ENCODE assay signal across 16 cellular contexts in genomic region chr4:40844261-40844660, GRCh38.
DNase-seq lines count a peak whose midpoint lies in the region; ATAC-seq, FAIRE-seq and TF ChIP-seq lines count a peak whose summit lies in the region.
"Had no signal": no experiment of that assay in that cellular context is flagged by ENCODE, and none has a peak within 500 bp of the region (broad histone marks: within the 10 kb centered on the region; RNA-seq: fewer than 3 reads in every experiment).

No MANE protein-coding gene starts in this region.

- peaks cover 3 to 29% of the 10 kb centered on the region in 2 donors for H3K4me1 ChIP-seq in thoracic aorta (ENCODE audit: control insufficient read depth in 1 of 2, low read depth in 2 of 2)
- H3K4me1 ChIP-seq: BE2C had no signal

- no peak overlapping the region for H3K4me3 ChIP-seq in bronchial epithelial cell (ENCODE audit: low read depth, low read length)
- H3K4me3 ChIP-seq in thoracic aorta = no peak overlapping the region

- no peaks in the 10 kb centered on the region for H3K27me3 ChIP-seq in bronchial epithelial cell (ENCODE audit: control insufficient read depth, insufficient read depth, low read length)
- H3K27me3 ChIP-seq in thoracic aorta (replicated peaks; ENCODE audit: insufficient read depth) = no peaks in the 10 kb centered on the region
- H3K27me3 ChIP-seq: BE2C had no signal

- H3K36me3 ChIP-seq in bronchial epithelial cell (ENCODE audit: control insufficient read depth, insufficient read depth, low read length) = peaks cover 1% of the 10 kb centered on the region
- H3K36me3 ChIP-seq in thoracic aorta = no peaks in the 10 kb centered on the region
- H3K36me3 ChIP-seq: BE2C had no signal

- ATAC-seq in thoracic aorta (ENCODE audit: insufficient number of reproducible peaks, low FRiP score, low read depth) = no peak
- no peak for ATAC-seq in GM19452 (IDR thresholded peaks at IDR 0.05; ENCODE audit: unreplicated experiment)

- TF ChIP-seq CTCF in bronchial epithelial cell (IDR thresholded peaks at IDR 0.05; ENCODE audit: insufficient read depth, low read length, severe bottlenecking) (no peak), thoracic aorta (IDR thresholded peaks at IDR 0.05) (no peak)

- H3K27ac ChIP-seq in thoracic aorta = peak overlapping the region; percentile 53 to 63
- H3K27ac ChIP-seq: 22Rv1, KMS-11 had no signal

- peak; percentile 33 for DNase-seq in DMS53 (lab: John Stamatoyannopoulos, UW)
- DNase-seq in DMS53 treated with DMSO at 0.1 percent for 48 hours (lab: John Stamatoyannopoulos, UW; ENCODE audit: unreplicated experiment) = no peak
- no peak for DNase-seq in HTR-8/SVneo (ENCODE audit: insufficient read length, low spot score)
- no peak for DNase-seq in bronchial epithelial cell (ENCODE audit: low read depth)
- no peak for DNase-seq in thoracic aorta (ENCODE audit: low spot score)
- DNase-seq in activated CD4-positive, alpha-beta T cell treated with anti-CD3 and anti-CD28 coated beads for 48 hours = no peak
- DNase-seq in D341Med (ENCODE audit: low spot score) = no peak
- DNase-seq: BE2C, DMS153, HFFc6, NCI-H2107, NCI-H748 treated with DMSO at 0.1 percent for 48 hours had no signal

- FAIRE-seq in HTR-8/SVneo (lab: Jason Lieb, UNC) (peak; percentile 38), bronchial epithelial cell (lab: Jason Lieb, UNC) (peak; percentile 52)
- FAIRE-seq: H54 had no signal

- H3K9me3 ChIP-seq in thoracic aorta = no peaks in the 10 kb centered on the region
- H3K9me3 ChIP-seq: BE2C had no signal
